In the genomic region with DNA sequence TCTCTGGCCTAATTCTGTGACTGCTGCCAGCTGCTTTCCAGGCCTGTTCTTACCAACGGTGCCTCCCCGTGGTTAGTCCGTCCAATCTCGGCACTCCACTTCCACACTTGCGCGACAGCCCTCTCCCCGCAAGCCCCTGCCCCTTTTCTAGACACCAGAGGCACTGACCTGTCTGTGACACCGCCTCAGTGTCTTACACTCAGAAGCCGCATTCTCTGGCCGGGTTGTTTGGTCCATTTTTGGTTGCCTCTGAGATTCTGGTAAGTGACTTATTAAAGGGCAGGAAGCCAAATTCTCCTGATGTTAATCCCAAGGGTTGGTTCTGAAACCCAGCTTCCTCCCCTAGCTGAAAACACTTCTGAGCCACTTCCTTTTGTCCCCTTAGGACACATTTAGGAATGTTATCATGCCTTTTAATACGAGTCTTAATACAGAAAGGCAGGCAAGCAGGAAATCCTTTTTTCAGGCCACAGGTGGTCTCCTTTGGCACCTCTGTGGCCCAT, we compare ENCODE assay signal across 8 cellular contexts. TPM values are rescaled to one million over a fixed set of nuclear protein-coding genes. Genes with fewer than 3 reads are reported as not detected.
DNase-seq lines count a peak whose midpoint lies in the region; ATAC-seq and TF ChIP-seq lines count a peak whose summit lies in the region.

No MANE protein-coding gene starts in this region.

- H3K36me3 Mint-ChIP-seq in HFFc6 (ENCODE audit: low read depth) (no peaks in the 10 kb centered on the region), endothelial cell (ENCODE audit: low read depth, unreplicated experiment) (peaks cover 4% of the 10 kb centered on the region)
- peaks cover 18% of the 10 kb centered on the region for H3K36me3 Mint-ChIP-seq in activated CD4-positive, alpha-beta T cell treated with anti-CD3 and anti-CD28 coated beads, Interleukin-2, amount 10 ng/mL, durations not matched to agents 7 days and 5 days (ENCODE audit: low read depth)

- intact Hi-C loops in thyroid gland (cut with DNase I): loop anchor here (10.0 kb wide), 1 partner anchor 69 kb away; a partner anchor contains a TSS

- no peaks in the 10 kb centered on the region for H3K27me3 ChIP-seq in muscle layer of colon (ENCODE audit: control insufficient read depth in 1 of 2, insufficient read depth in 2 of 2, low read length in 2 of 2)
- no peaks in the 10 kb centered on the region for H3K27me3 ChIP-seq in thyroid gland

- H3K27ac Mint-ChIP-seq in HFFc6: peak overlapping the region; percentile 97
- H3K27ac Mint-ChIP-seq in activated CD4-positive, alpha-beta T cell treated with anti-CD3 and anti-CD28 coated beads, Interleukin-2, amount 10 ng/mL, durations not matched to agents 7 days and 5 days: peak overlapping the region; percentile 93
- peak overlapping the region; percentile 97 for H3K27ac Mint-ChIP-seq in endothelial cell (ENCODE audit: unreplicated experiment)

- POLR2A ChIA-PET in activated CD4-positive, alpha-beta T cell treated with anti-CD3 and anti-CD28 coated beads, Interleukin-2, amount 10 ng/mL, durations not matched to agents 7 days and 5 days (lab: Charles Lee): interaction anchor here (0.6 to 1.2 kb wide), 3 partner anchors 40 to 69 kb away, joined by 3 to 4 read pairs (median 4); no protein-coding TSS in a partner anchor

- H3K27me3 Mint-ChIP-seq in HFFc6 (ENCODE audit: insufficient read depth) (no peaks in the 10 kb centered on the region; the same call in 1 of the 2 replicates), endothelial cell (ENCODE audit: unreplicated experiment) (peaks cover 5% of the 10 kb centered on the region)
- no peaks in the 10 kb centered on the region for H3K27me3 Mint-ChIP-seq in activated CD4-positive, alpha-beta T cell treated with anti-CD3 and anti-CD28 coated beads, Interleukin-2, amount 10 ng/mL, durations not matched to agents 7 days and 5 days

- H3K27ac ChIP-seq in muscle layer of colon (ENCODE audit: low read depth, low read length) (peak overlapping the region; percentile 92), thyroid gland (peak overlapping the region; percentile 89 to 96 (median 94))

- H3K36me3 ChIP-seq in muscle layer of colon (ENCODE audit: insufficient read depth, low read length) (no peaks in the 10 kb centered on the region), thyroid gland (no peaks in the 10 kb centered on the region)

- no peaks in the 10 kb centered on the region for H3K9me3 Mint-ChIP-seq in HFFc6
- peaks cover 2% of the 10 kb centered on the region for H3K9me3 Mint-ChIP-seq in activated CD4-positive, alpha-beta T cell treated with anti-CD3 and anti-CD28 coated beads, Interleukin-2, amount 10 ng/mL, durations not matched to agents 7 days and 5 days
- H3K9me3 Mint-ChIP-seq in endothelial cell (ENCODE audit: unreplicated experiment): peaks cover 3% of the 10 kb centered on the region

- no peak for TF ChIP-seq POLR2A in thyroid gland (IDR thresholded peaks at IDR 0.05)

- DNase-seq in AG09309 (ENCODE audit: low read depth) (no peak), HFFc6 (peak; percentile 26), endothelial cell (ENCODE audit: low spot score) (peak; percentile 40), thyroid gland (no peak)
- DNase-seq in activated CD4-positive, alpha-beta T cell treated with anti-CD3 and anti-CD28 coated beads, Interleukin-2, amount 10 ng/mL, durations not matched to agents 7 days and 5 days: peak; percentile 37

- H3K4me1 Mint-ChIP-seq in HFFc6 (ENCODE audit: low read depth) (peaks cover 44% of the 10 kb centered on the region), endothelial cell (ENCODE audit: unreplicated experiment) (peaks cover 44% of the 10 kb centered on the region)
- peaks cover 42% of the 10 kb centered on the region for H3K4me1 Mint-ChIP-seq in activated CD4-positive, alpha-beta T cell treated with anti-CD3 and anti-CD28 coated beads, Interleukin-2, amount 10 ng/mL, durations not matched to agents 7 days and 5 days

- WGBS in thyroid gland, 2 donors: 10 to 12% methylated on average over 11 of the region's 11 CpGs

- H3K4me1 ChIP-seq in muscle layer of colon (ENCODE audit: insufficient read depth, low read length): peaks cover 25% of the 10 kb centered on the region
- peaks cover 16 to 28% of the 10 kb centered on the region in 2 donors for H3K4me1 ChIP-seq in thyroid gland

- peak overlapping the region; percentile 41 for H3K9ac ChIP-seq in muscle layer of colon (ENCODE audit: low read length)

- CTCF ChIA-PET in activated CD4-positive, alpha-beta T cell treated with anti-CD3 and anti-CD28 coated beads, Interleukin-2, amount 10 ng/mL, durations not matched to agents 7 days and 5 days (lab: Charles Lee): interaction anchor here (0.6 to 1.6 kb wide), 6 partner anchors 13 to 62 kb away, joined by 3 to 6 read pairs (median 3); no protein-coding TSS in a partner anchor

- no peak for ATAC-seq in GM18858 (IDR thresholded peaks at IDR 0.05; ENCODE audit: unreplicated experiment)
- no peak for ATAC-seq in GM21367 (IDR thresholded peaks at IDR 0.05; ENCODE audit: unreplicated experiment)

- H3K4me3 ChIP-seq in AG09309 (ENCODE audit: control insufficient read depth, low read depth, low read length) (peak overlapping the region; percentile 58), muscle layer of colon (ENCODE audit: low read depth in 1 of 2, low read length in 2 of 2) (peak overlapping the region in 1 of 2 donors; percentile 66), thyroid gland (replicated peaks in 1 of 3) (peak overlapping the region in 1 of 3 donors; percentile 24)

- TF ChIP-seq CTCF in AG09309 (IDR thresholded peaks at IDR 0.05; ENCODE audit: control insufficient read depth, insufficient read depth, low read depth, low read length, missing control alignments) (peak; percentile 6), HFFc6 (IDR thresholded peaks at IDR 0.05) (no peak), endothelial cell (IDR thresholded peaks at IDR 0.05; ENCODE audit: unreplicated experiment) (no peak), thyroid gland (IDR thresholded peaks at IDR 0.05) (no peak)

- H3K4me3 Mint-ChIP-seq in HFFc6 (peak overlapping the region; percentile 89), endothelial cell (ENCODE audit: unreplicated experiment) (peak overlapping the region; percentile 96)
- peak overlapping the region; percentile 87 for H3K4me3 Mint-ChIP-seq in activated CD4-positive, alpha-beta T cell treated with anti-CD3 and anti-CD28 coated beads, Interleukin-2, amount 10 ng/mL, durations not matched to agents 7 days and 5 days

- H3K9me3 ChIP-seq in muscle layer of colon (ENCODE audit: low read length) (no peaks in the 10 kb centered on the region), thyroid gland (no peaks in the 10 kb centered on the region)

RNA-seq across cellular contexts. Expression of a gene that starts 1.2 kb away (rescaled TPM):
- 10 to 100 TPM; 17.5 to 21.1 (median 19.6) TPM for total RNA-seq in HFFc6 (2021; fragmentation: NEBNext Ultra II Directional; extraction: Animal tissue kit (Norgen Biotek cat#: 25700))
- total RNA-seq in activated CD4-positive, alpha-beta T cell treated with anti-CD3 and anti-CD28 coated beads, Interleukin-2, amount 10 ng/mL, durations not matched to agents 7 days and 5 days: 10 to 100 TPM; 57.9 to 61.3 TPM
- total RNA-seq in endothelial cell (ENCODE audit: unreplicated experiment) (22.4 TPM), thyroid gland (10 to 100 TPM; 54.0 to 65.6 (median 61.8) TPM)

Comparison
In these comparisons a context has a peak if more than half of its experiments do, and no peak if none do; other contexts are left out.
1. DNase-seq: peak in HFFc6 (single experiment), activated CD4-positive, alpha-beta T cell treated with anti-CD3 and anti-CD28 coated beads, Interleukin-2, amount 10 ng/mL, durations not matched to agents 7 days and 5 days (single experiment) and endothelial cell (single experiment); none in AG09309 (single experiment) and thyroid gland (0 of 2).
2. Peak in every context shown above with its lines, with median percentiles within 50 percentile points of each other: H3K27ac Mint-ChIP-seq and H3K4me3 Mint-ChIP-seq.